Comparison of ENCODE assay signal across 8 cellular contexts in genomic region chr9:111399772-111400563, GRCh38.
DNase-seq lines count a peak whose midpoint lies in the region; TF ChIP-seq lines count a peak whose summit lies in the region.

No MANE protein-coding gene starts in this region.

- H3K4me3 ChIP-seq in epithelial cell of proximal tubule (ENCODE audit: low read depth, low read length), result no peak overlapping the region

- peaks cover 74% of the 10 kb centered on the region for H3K36me3 Mint-ChIP-seq in activated naive CD4-positive, alpha-beta T cell treated with anti-CD3 and anti-CD28 coated beads, Interleukin-2, amount 10 ng/mL, durations not matched to agents 7 days and 5 days
- H3K36me3 Mint-ChIP-seq in type B pancreatic cell, result peaks cover 60% of the 10 kb centered on the region

- no peaks in the 10 kb centered on the region for H3K4me1 Mint-ChIP-seq in activated naive CD4-positive, alpha-beta T cell treated with anti-CD3 and anti-CD28 coated beads, Interleukin-2, amount 10 ng/mL, durations not matched to agents 7 days and 5 days
- H3K4me1 Mint-ChIP-seq in type B pancreatic cell (ENCODE audit: unreplicated experiment), result no peaks in the 10 kb centered on the region

- TF ChIP-seq CTCF in epithelial cell of proximal tubule (conservative IDR thresholded peaks at IDR 0.05; ENCODE audit: low read depth, low read length) (peak; percentile 76), type B pancreatic cell (conservative IDR thresholded peaks at IDR 0.05) (peak; percentile 59), GM13976 (IDR thresholded peaks at IDR 0.05; ENCODE audit: borderline replicate concordance, control extremely low read depth, extremely low read depth, insufficient read depth, missing control alignments) (no peak)

- peaks cover 26% of the 10 kb centered on the region for H3K9me3 Mint-ChIP-seq in activated naive CD4-positive, alpha-beta T cell treated with anti-CD3 and anti-CD28 coated beads, Interleukin-2, amount 10 ng/mL, durations not matched to agents 7 days and 5 days
- peaks cover 11% of the 10 kb centered on the region for H3K9me3 Mint-ChIP-seq in type B pancreatic cell

- in situ Hi-C loops in GM13976 (cut with MboI; ENCODE audit: low sequenced_read_pairs, unreplicated experiment), result no loop called here

- DNase-seq in activated naive CD4-positive, alpha-beta T cell treated with anti-CD3 and anti-CD28 coated beads, Interleukin-2, amount 10 ng/mL, durations not matched to agents 7 days and 5 days, result peak; percentile 37
- DNase-seq in activated naive CD4-positive, alpha-beta T cell (lab: John Stamatoyannopoulos, UW), result no peak
- DNase-seq in NCI-H510A treated with DMSO at 0.1 percent for 48 hours (lab: John Stamatoyannopoulos, UW), result peak; percentile 34
- no peak for DNase-seq in epithelial cell of proximal tubule (ENCODE audit: low read depth)
- DNase-seq in type B pancreatic cell (ENCODE audit: extremely low spot score, unreplicated experiment), result no peak
- no peak for DNase-seq in cerebellum (ENCODE audit: low spot score)
- DNase-seq in putamen (ENCODE audit: low spot score), result no peak
- DNase-seq in GM13976 (ENCODE audit: low spot score), result no peak

- no peak overlapping the region for H3K4me3 Mint-ChIP-seq in activated naive CD4-positive, alpha-beta T cell treated with anti-CD3 and anti-CD28 coated beads, Interleukin-2, amount 10 ng/mL, durations not matched to agents 7 days and 5 days
- no peak overlapping the region for H3K4me3 Mint-ChIP-seq in type B pancreatic cell

- CTCF ChIA-PET in activated naive CD4-positive, alpha-beta T cell treated with anti-CD3 and anti-CD28 coated beads, Interleukin-2, amount 10 ng/mL, durations not matched to agents 7 days and 5 days (lab: Charles Lee), result interaction anchor here (1.4 kb wide), 1 partner anchor 24 kb away, joined by 4 read pairs; no protein-coding TSS in a partner anchor

- no peak overlapping the region for H3K27ac Mint-ChIP-seq in activated naive CD4-positive, alpha-beta T cell treated with anti-CD3 and anti-CD28 coated beads, Interleukin-2, amount 10 ng/mL, durations not matched to agents 7 days and 5 days
- H3K27ac Mint-ChIP-seq in type B pancreatic cell, result no peak overlapping the region

- no peaks in the 10 kb centered on the region for H3K27me3 Mint-ChIP-seq in activated naive CD4-positive, alpha-beta T cell treated with anti-CD3 and anti-CD28 coated beads, Interleukin-2, amount 10 ng/mL, durations not matched to agents 7 days and 5 days
- no peaks in the 10 kb centered on the region for H3K27me3 Mint-ChIP-seq in type B pancreatic cell

Comparison
In these comparisons a context has a peak if more than half of its experiments do, and no peak if none do; other contexts are left out.
1. DNase-seq: peak in activated naive CD4-positive, alpha-beta T cell treated with anti-CD3 and anti-CD28 coated beads, Interleukin-2, amount 10 ng/mL, durations not matched to agents 7 days and 5 days (single experiment) and NCI-H510A treated with DMSO at 0.1 percent for 48 hours (single experiment); none in activated naive CD4-positive, alpha-beta T cell (0 of 4), epithelial cell of proximal tubule (single experiment), type B pancreatic cell (single experiment), cerebellum (single experiment), putamen (single experiment) and GM13976 (single experiment).